Comparison of ENCODE assay signal across 18 cellular contexts in genomic region chr15:39192979-39193559, GRCh38.
A peak's percentile ranks its signal among the peaks of the same experiment; 100 is the strongest.
DNase-seq lines count a peak whose midpoint lies in the region; ATAC-seq and TF ChIP-seq lines count a peak whose summit lies in the region.
"Had no signal": no experiment of that assay in that cellular context is flagged by ENCODE, and none has a peak within 500 bp of the region (broad histone marks: within the 10 kb centered on the region; RNA-seq: fewer than 3 reads in every experiment).

No MANE protein-coding gene starts in this region.

- H2BK12ac ChIP-seq in H9 (ENCODE audit: insufficient read length, low read depth, low read length), result no peak overlapping the region

- no peak overlapping the region for H4K8ac ChIP-seq in H9 (replicated peaks; ENCODE audit: insufficient read length, low read depth, low read length)

- no peak overlapping the region for H3T11ph ChIP-seq in H9 (ENCODE audit: low read length)

- H3K27ac Mint-ChIP-seq in H9, result no peak overlapping the region
- H3K27ac Mint-ChIP-seq: B cell; CD4-positive, CD25-positive, alpha-beta regulatory T cell had no signal

- H2BK120ac ChIP-seq in H9 (ENCODE audit: low read depth, low read length, poor library complexity, severe bottlenecking), result no peak overlapping the region

- H3K23ac ChIP-seq in H9 (ENCODE audit: insufficient read length, low read depth, low read length), result no peak overlapping the region

- H3K36me3 ChIP-seq in RWPE2 (ENCODE audit: low read depth) (no peaks in the 10 kb centered on the region), osteoblast (ENCODE audit: insufficient read depth, low read length) (no peaks in the 10 kb centered on the region), heart right ventricle (no peaks in the 10 kb centered on the region)

- H2BK5ac ChIP-seq in H9 (ENCODE audit: insufficient read length, low read length), result no peak overlapping the region

- no peak for TF ChIP-seq CTCF in AG10803 (conservative IDR thresholded peaks at IDR 0.05; ENCODE audit: low read length)
- no peak for TF ChIP-seq CTCF in RWPE2 (IDR thresholded peaks at IDR 0.05; ENCODE audit: poor library complexity, severe bottlenecking)
- TF ChIP-seq CTCF in foreskin keratinocyte (conservative IDR thresholded peaks at IDR 0.05), result no peak
- no peak for TF ChIP-seq CTCF in osteoblast (IDR thresholded peaks at IDR 0.05; ENCODE audit: extremely low read depth, low read depth, low read length)
- no peak for TF ChIP-seq CTCF in heart right ventricle (IDR thresholded peaks at IDR 0.05)
- TF ChIP-seq CTCF in H9 (conservative IDR thresholded peaks at IDR 0.05), result no peak

- H3K4me1 ChIP-seq in RWPE2 (ENCODE audit: insufficient read depth, poor library complexity, severe bottlenecking), result peaks cover 93% of the 10 kb centered on the region
- peaks cover 75% of the 10 kb centered on the region for H3K4me1 ChIP-seq in foreskin keratinocyte
- H3K4me1 ChIP-seq in osteoblast (ENCODE audit: insufficient read depth, low read length), result peaks cover 69% of the 10 kb centered on the region
- H3K4me1 ChIP-seq in heart right ventricle, result peaks cover 0 to 8% (median 0%) of the 10 kb centered on the region in 9 donors
- H3K4me1 ChIP-seq in H9 (ENCODE audit: insufficient read depth, low read length), result no peaks in the 10 kb centered on the region

- no peak overlapping the region for H3K14ac ChIP-seq in H9 (ENCODE audit: insufficient read depth, low read length)

- H4K5ac ChIP-seq in H9 (ENCODE audit: insufficient read length, low read depth, low read length), result no peak overlapping the region

- H3K9me3 Mint-ChIP-seq in H9, result no peaks in the 10 kb centered on the region

- no peak overlapping the region for H4K91ac ChIP-seq in H9 (ENCODE audit: insufficient read length, low read depth, low read length)

- no peak overlapping the region for H2BK20ac ChIP-seq in H9 (ENCODE audit: low read depth, low read length, poor library complexity, severe bottlenecking)

- H3K27ac ChIP-seq in RWPE2 (ENCODE audit: poor library complexity, severe bottlenecking) (peak overlapping the region; percentile 100), foreskin keratinocyte (peak overlapping the region; percentile 78), osteoblast (ENCODE audit: low read depth, low read length) (peak overlapping the region; percentile 79), heart right ventricle (no peak overlapping the region), H9 (ENCODE audit: insufficient read length, low read depth, low read length) (no peak overlapping the region)

- no peak overlapping the region for H3K18ac ChIP-seq in H9 (ENCODE audit: insufficient read length, low read depth, low read length)

- H3K79me1 ChIP-seq in H9 (ENCODE audit: insufficient read depth, low read depth, low read length, poor library complexity, severe bottlenecking), result no peaks in the 10 kb centered on the region

- WGBS in heart right ventricle, 2 donors, result 91 to 93% methylated on average over 3 of the region's 3 CpGs
- WGBS in H9 (ENCODE audit: extremely low coverage, insufficient read length, low lambda C conversion rate), result 100% methylated on average over 1 of the region's 3 CpGs

- H2AFZ ChIP-seq in osteoblast (ENCODE audit: low read length) (no peak overlapping the region), H9 (ENCODE audit: low read length) (no peak overlapping the region)

- no peak overlapping the region for H3K9ac ChIP-seq in H9 (ENCODE audit: extremely low read depth, insufficient read length, low read length)

- H3K4me1 Mint-ChIP-seq in H9, result peaks cover 4 to 8% of the 10 kb centered on the region in 2 experiments; a peak in 2 of 4 replicates
- H3K4me1 Mint-ChIP-seq: B cell; CD4-positive, CD25-positive, alpha-beta regulatory T cell had no signal

- DNase-seq in AG10803 (ENCODE audit: low read depth) (peak; percentile 58), RWPE2 (ENCODE audit: low spot score) (no peak), foreskin keratinocyte (no peak), osteoblast (ENCODE audit: insufficient read length, low spot score, missing footprints) (no peak), heart right ventricle (no peak), UCSD-AML1 (lab: John Stamatoyannopoulos, UW; ENCODE audit: unreplicated experiment) (no peak), H9 (no peak)
- no peak for DNase-seq in stimulated activated naive CD4-positive, alpha-beta T cell (lab: John Stamatoyannopoulos, UW)
- DNase-seq: Caco-2; CD4-positive, CD25-positive, alpha-beta regulatory T cell; H7; NCI-H1105 treated with DMSO at 0.1 percent for 48 hours; NCI-H1694 treated with DMSO at 0.1 percent for 48 hours; NCI-H2107; NCI-H226; NCI-H524 treated with DMSO at 0.1 percent for 48 hours; SHP77 treated with DMSO at 0.1 percent for 48 hours had no signal

- H3K4me3 ChIP-seq in AG10803 (ENCODE audit: low read length) (no peak overlapping the region), RWPE2 (ENCODE audit: severe bottlenecking) (no peak overlapping the region), osteoblast (ENCODE audit: insufficient read depth, low read length) (no peak overlapping the region), heart right ventricle (no peak overlapping the region)

- no peaks in the 10 kb centered on the region for H3K36me3 Mint-ChIP-seq in H9 (ENCODE audit: insufficient read depth in 1 of 3, low read depth in 3 of 3)
- H3K36me3 Mint-ChIP-seq: CD4-positive, CD25-positive, alpha-beta regulatory T cell had no signal

- H4K20me1 ChIP-seq in osteoblast (ENCODE audit: insufficient read depth, low read length), result no peaks in the 10 kb centered on the region
- H4K20me1 ChIP-seq in H9 (ENCODE audit: control insufficient read depth, insufficient read depth, insufficient read length), result no peaks in the 10 kb centered on the region

- no peak overlapping the region for H3K4me3 Mint-ChIP-seq in H9
- H3K4me3 Mint-ChIP-seq: B cell; CD4-positive, CD25-positive, alpha-beta regulatory T cell had no signal

- no peaks in the 10 kb centered on the region for H3K23me2 ChIP-seq in H9 (ENCODE audit: insufficient read length, low read depth, low read length, poor library complexity, severe bottlenecking)

- no peaks in the 10 kb centered on the region; the same call in 1 of the 2 replicates for H3K27me3 Mint-ChIP-seq in H9 (ENCODE audit: low read depth)
- H3K27me3 Mint-ChIP-seq: B cell had no signal

- H3K27me3 ChIP-seq in RWPE2 (ENCODE audit: insufficient read depth, poor library complexity, severe bottlenecking) (no peaks in the 10 kb centered on the region), foreskin keratinocyte (no peaks in the 10 kb centered on the region), osteoblast (ENCODE audit: insufficient read depth, low read length) (no peaks in the 10 kb centered on the region), heart right ventricle (no peaks in the 10 kb centered on the region), H9 (ENCODE audit: insufficient read depth, low read length) (no peaks in the 10 kb centered on the region)

- H3K4ac ChIP-seq in H9 (ENCODE audit: low read depth, low read length), result no peak overlapping the region

- H2AK5ac ChIP-seq in H9 (ENCODE audit: insufficient read length, low read length), result no peak overlapping the region

- H3K56ac ChIP-seq in H9 (ENCODE audit: insufficient read length, low read depth, low read length), result no peak overlapping the region

- H3K79me2 ChIP-seq in osteoblast (ENCODE audit: insufficient read depth, low read length) (no peaks in the 10 kb centered on the region), H9 (ENCODE audit: insufficient read depth, low read length) (no peaks in the 10 kb centered on the region)

- H3K9me3 ChIP-seq in RWPE2 (ENCODE audit: severe bottlenecking) (no peaks in the 10 kb centered on the region), osteoblast (ENCODE audit: low read depth, low read length) (no peaks in the 10 kb centered on the region), heart right ventricle (no peaks in the 10 kb centered on the region), H9 (ENCODE audit: control insufficient read depth, low read depth, low read length) (no peaks in the 10 kb centered on the region)

- H2BK15ac ChIP-seq in H9 (ENCODE audit: low read depth, low read length), result no peak overlapping the region

- H3K4me2 ChIP-seq in osteoblast (ENCODE audit: insufficient read depth, low read length) (no peak overlapping the region), H9 (ENCODE audit: insufficient read depth, insufficient read length, low read length) (no peak overlapping the region)

- intact Hi-C loops in heart right ventricle (cut with DNase I), result no loop called here

- no peak for ATAC-seq in RWPE2 (ENCODE audit: low read depth)
- ATAC-seq in foreskin keratinocyte, result no peak
- no peak for ATAC-seq in heart right ventricle

Comparison
In these comparisons a context has a peak if more than half of its experiments do, and no peak if none do; other contexts are left out.
1. H3K27ac ChIP-seq: peak in RWPE2 (single experiment), foreskin keratinocyte (single experiment) and osteoblast (single experiment); none in heart right ventricle (0 of 10) and H9 (single experiment).